In genomic region chr15:81492303-81492702, GRCh38 we compare ENCODE assay signal across 16 cellular contexts.
A peak's percentile ranks its signal among the peaks of the same experiment; 100 is the strongest.
DNase-seq lines count a peak whose midpoint lies in the region; ATAC-seq and TF ChIP-seq lines count a peak whose summit lies in the region.
"Had no signal": no experiment of that assay in that cellular context is flagged by ENCODE, and none has a peak within 500 bp of the region (broad histone marks: within the 10 kb centered on the region; RNA-seq: fewer than 3 reads in every experiment).

No MANE protein-coding gene starts in this region.

- no TSS peak for BruUV-seq in PC-3 (replicated peaks; lab: Mats Ljungman, UMichigan)

- H3K36me3 ChIP-seq in PC-3 (ENCODE audit: low read depth, low read length): no peaks in the 10 kb centered on the region
- H3K36me3 ChIP-seq: heart right ventricle had no signal

- ATAC-seq in PC-3 (no peak; the same call in 1 of the 2 replicates), HG02610 (IDR thresholded peaks at IDR 0.05; ENCODE audit: unreplicated experiment) (no peak), HG02870 (IDR thresholded peaks at IDR 0.05; ENCODE audit: unreplicated experiment) (no peak)
- ATAC-seq: left colon; natural killer cell treated with Interleukin-12 subunit alpha and Interleukin-12 subunit beta and Interleukin-15 and Interleukin-18, amount 100 ng/mL, for 72 hours; stimulated activated naive CD8-positive, alpha-beta T cell treated with anti-CD3 and anti-CD28 coated beads, Interleukin-15, Interleukin-2, amounts not matched to agents 100 U/mL and 50 U/mL, for 24 hours had no signal

- intact Hi-C loops in PC-3 (cut with micrococcal nuclease): no loop called here
- intact Hi-C loops in activated T-helper 1 cell treated with anti-CD3 and anti-CD28 coated beads, Interleukin-12 subunit alpha, Interleukin-12 subunit beta, Interleukin-2, Interleukin-4 antibody, amounts not matched to agents 30 ng/mL and 10 ng/mL and 1 ng/mL, durations not matched to agents 14 hours and 24 hours and 36 hours (cut with micrococcal nuclease): no loop called here

- no peaks in the 10 kb centered on the region for H3K4me1 Mint-ChIP-seq in activated T-helper 1 cell treated with anti-CD3 and anti-CD28 coated beads, Interleukin-12 subunit alpha, Interleukin-12 subunit beta, Interleukin-2, Interleukin-4 antibody, amounts not matched to agents 30 ng/mL and 10 ng/mL and 1 ng/mL, durations not matched to agents 14 hours and 24 hours and 36 hours (ENCODE audit: low read depth)

- H3K9ac ChIP-seq in PC-3 (ENCODE audit: low read length): no peak overlapping the region

- H3K9me3 Mint-ChIP-seq in activated T-helper 1 cell treated with anti-CD3 and anti-CD28 coated beads, Interleukin-12 subunit alpha, Interleukin-12 subunit beta, Interleukin-2, Interleukin-4 antibody, amounts not matched to agents 30 ng/mL and 10 ng/mL and 1 ng/mL, durations not matched to agents 14 hours and 24 hours and 36 hours: peaks cover 4% of the 10 kb centered on the region
- H3K9me3 Mint-ChIP-seq: CD4-positive, alpha-beta T cell; natural killer cell treated with Interleukin-12 subunit alpha and Interleukin-12 subunit beta and Interleukin-15 and Interleukin-18, amount 100 ng/mL, for 72 hours had no signal

- H3K79me2 ChIP-seq in PC-3 (ENCODE audit: low read length): no peaks in the 10 kb centered on the region

- H4K20me1 ChIP-seq in PC-3 (ENCODE audit: low read length): no peaks in the 10 kb centered on the region

- CTCF ChIA-PET in PC-3 (lab: Charles Lee): no interaction called here

- H3K9me3 ChIP-seq in PC-3 (ENCODE audit: low read length): no peaks in the 10 kb centered on the region
- H3K9me3 ChIP-seq: heart right ventricle had no signal

- H3F3A ChIP-seq in PC-3 (ENCODE audit: low read length, unreplicated experiment): no peaks in the 10 kb centered on the region

- H3K4me1 ChIP-seq in PC-3 (ENCODE audit: insufficient read depth, low read length): no peaks in the 10 kb centered on the region

- H3K27ac ChIP-seq in PC-3 (ENCODE audit: low read length): no peak overlapping the region
- H3K27ac ChIP-seq: heart right ventricle had no signal

- no peak overlapping the region for H3K27ac Mint-ChIP-seq in activated T-helper 1 cell treated with anti-CD3 and anti-CD28 coated beads, Interleukin-12 subunit alpha, Interleukin-12 subunit beta, Interleukin-2, Interleukin-4 antibody, amounts not matched to agents 30 ng/mL and 10 ng/mL and 1 ng/mL, durations not matched to agents 14 hours and 24 hours and 36 hours
- H3K27ac Mint-ChIP-seq: CD4-positive, alpha-beta T cell; natural killer cell treated with Interleukin-12 subunit alpha and Interleukin-12 subunit beta and Interleukin-15 and Interleukin-18, amount 100 ng/mL, for 72 hours had no signal

- H3K4me3 ChIP-seq in PC-3 (ENCODE audit: low read length) (no peak overlapping the region), retinal pigment epithelial cell (ENCODE audit: low read length) (no peak overlapping the region)
- H3K4me3 ChIP-seq: heart right ventricle had no signal

- POLR2A ChIA-PET in PC-3 (lab: Charles Lee; ENCODE audit: unreplicated experiment): no interaction called here

- H3K27me3 Mint-ChIP-seq in activated T-helper 1 cell treated with anti-CD3 and anti-CD28 coated beads, Interleukin-12 subunit alpha, Interleukin-12 subunit beta, Interleukin-2, Interleukin-4 antibody, amounts not matched to agents 30 ng/mL and 10 ng/mL and 1 ng/mL, durations not matched to agents 14 hours and 24 hours and 36 hours (ENCODE audit: insufficient read depth): peaks cover 5% of the 10 kb centered on the region

- H3K36me3 Mint-ChIP-seq in activated T-helper 1 cell treated with anti-CD3 and anti-CD28 coated beads, Interleukin-12 subunit alpha, Interleukin-12 subunit beta, Interleukin-2, Interleukin-4 antibody, amounts not matched to agents 30 ng/mL and 10 ng/mL and 1 ng/mL, durations not matched to agents 14 hours and 24 hours and 36 hours (ENCODE audit: low read depth): no peaks in the 10 kb centered on the region
- H3K36me3 Mint-ChIP-seq: natural killer cell treated with Interleukin-12 subunit alpha and Interleukin-12 subunit beta and Interleukin-15 and Interleukin-18, amount 100 ng/mL, for 72 hours had no signal

- TF ChIP-seq CTCF in PC-3 (conservative IDR thresholded peaks at IDR 0.05; ENCODE audit: low read depth, low read length) (no peak), retinal pigment epithelial cell (conservative IDR thresholded peaks at IDR 0.05; ENCODE audit: low read depth, low read length) (no peak)

- H3K9me2 ChIP-seq in PC-3 (replicated peaks; ENCODE audit: low read length): no peaks in the 10 kb centered on the region

- no peak overlapping the region for H2AFZ ChIP-seq in PC-3 (ENCODE audit: low read length)

- H3K27me3 ChIP-seq in PC-3 (ENCODE audit: low read length): peaks cover 40% of the 10 kb centered on the region

- DNase-seq in HT1080 (ENCODE audit: low read depth) (peak; percentile 43), PC-3 (peak; percentile 6), fibroblast of peridontal ligament (ENCODE audit: extremely low read depth) (peak; percentile 5), retinal pigment epithelial cell (ENCODE audit: low read depth) (peak; percentile 23)
- DNase-seq in activated T-helper 1 cell treated with anti-CD3 and anti-CD28 coated beads, Interleukin-12 subunit alpha, Interleukin-12 subunit beta, Interleukin-2, Interleukin-4 antibody, amounts not matched to agents 30 ng/mL and 10 ng/mL and 1 ng/mL, durations not matched to agents 14 hours and 24 hours and 36 hours (ENCODE audit: low spot score): no peak
- DNase-seq: activated CD4-positive, alpha-beta T cell treated with anti-CD3 and anti-CD28 coated beads for 48 hours; activated T-cell treated with anti-CD3 and anti-CD28 coated beads, Interleukin-2, amount 50 U/mL, for 48 hours; CD4-positive, alpha-beta T cell; effector CD8-positive, alpha-beta T cell; left colon; NCI-H510A; stimulated activated naive CD8-positive, alpha-beta T cell treated with anti-CD3 and anti-CD28 coated beads, Interleukin-15, Interleukin-2, amounts not matched to agents 100 U/mL and 50 U/mL, for 24 hours had no signal

- no peak overlapping the region for H3K4me2 ChIP-seq in PC-3 (ENCODE audit: low read length)

- H3K4me3 Mint-ChIP-seq in activated T-helper 1 cell treated with anti-CD3 and anti-CD28 coated beads, Interleukin-12 subunit alpha, Interleukin-12 subunit beta, Interleukin-2, Interleukin-4 antibody, amounts not matched to agents 30 ng/mL and 10 ng/mL and 1 ng/mL, durations not matched to agents 14 hours and 24 hours and 36 hours: no peak overlapping the region
- H3K4me3 Mint-ChIP-seq: CD4-positive, alpha-beta T cell; natural killer cell treated with Interleukin-12 subunit alpha and Interleukin-12 subunit beta and Interleukin-15 and Interleukin-18, amount 100 ng/mL, for 72 hours had no signal
